In the genomic region with DNA sequence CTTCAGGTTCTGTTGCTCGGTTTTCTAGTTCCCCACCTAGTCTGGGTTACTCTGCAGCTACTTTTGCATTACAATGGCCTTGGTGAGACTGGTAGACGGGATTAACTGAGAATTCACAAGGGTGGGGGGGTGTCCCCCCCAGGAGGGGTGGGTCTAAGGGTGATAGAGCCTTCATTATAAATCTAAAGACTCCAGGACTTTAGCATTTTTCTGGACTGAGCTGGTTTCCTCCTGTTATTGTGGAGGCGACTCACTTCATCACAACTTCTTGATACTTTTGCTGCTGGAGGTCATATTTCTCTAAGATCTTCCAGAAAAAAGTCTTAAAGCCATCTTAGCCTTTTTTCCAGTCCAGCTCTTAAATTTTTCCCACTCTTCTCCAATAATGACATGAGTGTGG, we compare ENCODE assay signal across 4 cellular contexts. TPM values are rescaled to one million over a fixed set of nuclear protein-coding genes. Genes with fewer than 3 reads are reported as not detected.
"Had no signal": no experiment of that assay in that cellular context is flagged by ENCODE, and none has a peak within 500 bp of the region (broad histone marks: within the 10 kb centered on the region; RNA-seq: fewer than 3 reads in every experiment).

No MANE protein-coding gene starts in this region.

RNA-seq across cellular contexts. Expression of gene SLC2A14, which starts 19.5 kb away (rescaled TPM):
- total RNA-seq: ascending aorta, cardiac muscle cell, M059J, SK-MEL-5 had no signal
